ENCODE assay signal across 2 cellular contexts in the genomic region with DNA sequence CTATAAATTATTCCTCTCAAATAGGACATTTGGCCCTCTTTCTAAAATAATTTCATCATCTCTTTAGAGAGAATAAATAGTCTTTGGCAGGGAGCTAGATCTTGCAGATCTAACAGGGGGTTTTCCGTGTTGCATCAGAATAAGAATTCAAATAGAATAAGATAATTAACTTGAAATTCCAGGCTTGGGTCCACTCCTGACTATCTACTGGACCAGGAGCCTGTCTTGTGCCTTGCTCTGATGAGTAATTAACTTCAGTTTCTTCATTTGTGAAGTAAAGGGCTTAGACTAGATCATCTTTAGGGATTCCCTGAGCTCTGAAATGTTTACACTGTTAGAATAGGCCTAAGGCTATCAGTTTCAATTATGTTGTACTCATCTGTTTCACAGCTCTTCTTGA.
TF ChIP-seq lines count a peak whose summit lies in the region.

No MANE protein-coding gene starts in this region.

TF ChIP-seq in GM23338, 12 proteins besides CTCF, POLR2A, EP300 and RAD21 (continues in another document):
- TF ChIP-seq, protein P1, sequence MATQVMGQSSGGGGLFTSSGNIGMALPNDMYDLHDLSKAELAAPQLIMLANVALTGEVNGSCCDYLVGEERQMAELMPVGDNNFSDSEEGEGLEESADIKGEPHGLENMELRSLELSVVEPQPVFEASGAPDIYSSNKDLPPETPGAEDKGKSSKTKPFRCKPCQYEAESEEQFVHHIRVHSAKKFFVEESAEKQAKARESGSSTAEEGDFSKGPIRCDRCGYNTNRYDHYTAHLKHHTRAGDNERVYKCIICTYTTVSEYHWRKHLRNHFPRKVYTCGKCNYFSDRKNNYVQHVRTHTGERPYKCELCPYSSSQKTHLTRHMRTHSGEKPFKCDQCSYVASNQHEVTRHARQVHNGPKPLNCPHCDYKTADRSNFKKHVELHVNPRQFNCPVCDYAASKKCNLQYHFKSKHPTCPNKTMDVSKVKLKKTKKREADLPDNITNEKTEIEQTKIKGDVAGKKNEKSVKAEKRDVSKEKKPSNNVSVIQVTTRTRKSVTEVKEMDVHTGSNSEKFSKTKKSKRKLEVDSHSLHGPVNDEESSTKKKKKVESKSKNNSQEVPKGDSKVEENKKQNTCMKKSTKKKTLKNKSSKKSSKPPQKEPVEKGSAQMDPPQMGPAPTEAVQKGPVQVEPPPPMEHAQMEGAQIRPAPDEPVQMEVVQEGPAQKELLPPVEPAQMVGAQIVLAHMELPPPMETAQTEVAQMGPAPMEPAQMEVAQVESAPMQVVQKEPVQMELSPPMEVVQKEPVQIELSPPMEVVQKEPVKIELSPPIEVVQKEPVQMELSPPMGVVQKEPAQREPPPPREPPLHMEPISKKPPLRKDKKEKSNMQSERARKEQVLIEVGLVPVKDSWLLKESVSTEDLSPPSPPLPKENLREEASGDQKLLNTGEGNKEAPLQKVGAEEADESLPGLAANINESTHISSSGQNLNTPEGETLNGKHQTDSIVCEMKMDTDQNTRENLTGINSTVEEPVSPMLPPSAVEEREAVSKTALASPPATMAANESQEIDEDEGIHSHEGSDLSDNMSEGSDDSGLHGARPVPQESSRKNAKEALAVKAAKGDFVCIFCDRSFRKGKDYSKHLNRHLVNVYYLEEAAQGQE (IDR thresholded peaks at IDR 0.05; ENCODE audit: unreplicated experiment): no peak
- no peak for TF ChIP-seq STAT1 (IDR thresholded peaks at IDR 0.05; ENCODE audit: unreplicated experiment)
- TF ChIP-seq POLR2AphosphoS5 (IDR thresholded peaks at IDR 0.05; ENCODE audit: low read depth): no peak
- TF ChIP-seq CREB1 (CRISPR knock-in tag; IDR thresholded peaks at IDR 0.05; ENCODE audit: low read depth): no peak
- no peak for TF ChIP-seq EZH2phosphoT487 (IDR thresholded peaks at IDR 0.05; ENCODE audit: unreplicated experiment)
- no peak for TF ChIP-seq ZNF331 (CRISPR knock-in tag; IDR thresholded peaks at IDR 0.05; ENCODE audit: low read depth)
- no peak for TF ChIP-seq EZH2 (IDR thresholded peaks at IDR 0.05; ENCODE audit: low read depth, unreplicated experiment)
- TF ChIP-seq, protein P2, sequence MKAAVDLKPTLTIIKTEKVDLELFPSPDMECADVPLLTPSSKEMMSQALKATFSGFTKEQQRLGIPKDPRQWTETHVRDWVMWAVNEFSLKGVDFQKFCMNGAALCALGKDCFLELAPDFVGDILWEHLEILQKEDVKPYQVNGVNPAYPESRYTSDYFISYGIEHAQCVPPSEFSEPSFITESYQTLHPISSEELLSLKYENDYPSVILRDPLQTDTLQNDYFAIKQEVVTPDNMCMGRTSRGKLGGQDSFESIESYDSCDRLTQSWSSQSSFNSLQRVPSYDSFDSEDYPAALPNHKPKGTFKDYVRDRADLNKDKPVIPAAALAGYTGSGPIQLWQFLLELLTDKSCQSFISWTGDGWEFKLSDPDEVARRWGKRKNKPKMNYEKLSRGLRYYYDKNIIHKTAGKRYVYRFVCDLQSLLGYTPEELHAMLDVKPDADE (IDR thresholded peaks at IDR 0.05): no peak
- TF ChIP-seq, protein P3, sequence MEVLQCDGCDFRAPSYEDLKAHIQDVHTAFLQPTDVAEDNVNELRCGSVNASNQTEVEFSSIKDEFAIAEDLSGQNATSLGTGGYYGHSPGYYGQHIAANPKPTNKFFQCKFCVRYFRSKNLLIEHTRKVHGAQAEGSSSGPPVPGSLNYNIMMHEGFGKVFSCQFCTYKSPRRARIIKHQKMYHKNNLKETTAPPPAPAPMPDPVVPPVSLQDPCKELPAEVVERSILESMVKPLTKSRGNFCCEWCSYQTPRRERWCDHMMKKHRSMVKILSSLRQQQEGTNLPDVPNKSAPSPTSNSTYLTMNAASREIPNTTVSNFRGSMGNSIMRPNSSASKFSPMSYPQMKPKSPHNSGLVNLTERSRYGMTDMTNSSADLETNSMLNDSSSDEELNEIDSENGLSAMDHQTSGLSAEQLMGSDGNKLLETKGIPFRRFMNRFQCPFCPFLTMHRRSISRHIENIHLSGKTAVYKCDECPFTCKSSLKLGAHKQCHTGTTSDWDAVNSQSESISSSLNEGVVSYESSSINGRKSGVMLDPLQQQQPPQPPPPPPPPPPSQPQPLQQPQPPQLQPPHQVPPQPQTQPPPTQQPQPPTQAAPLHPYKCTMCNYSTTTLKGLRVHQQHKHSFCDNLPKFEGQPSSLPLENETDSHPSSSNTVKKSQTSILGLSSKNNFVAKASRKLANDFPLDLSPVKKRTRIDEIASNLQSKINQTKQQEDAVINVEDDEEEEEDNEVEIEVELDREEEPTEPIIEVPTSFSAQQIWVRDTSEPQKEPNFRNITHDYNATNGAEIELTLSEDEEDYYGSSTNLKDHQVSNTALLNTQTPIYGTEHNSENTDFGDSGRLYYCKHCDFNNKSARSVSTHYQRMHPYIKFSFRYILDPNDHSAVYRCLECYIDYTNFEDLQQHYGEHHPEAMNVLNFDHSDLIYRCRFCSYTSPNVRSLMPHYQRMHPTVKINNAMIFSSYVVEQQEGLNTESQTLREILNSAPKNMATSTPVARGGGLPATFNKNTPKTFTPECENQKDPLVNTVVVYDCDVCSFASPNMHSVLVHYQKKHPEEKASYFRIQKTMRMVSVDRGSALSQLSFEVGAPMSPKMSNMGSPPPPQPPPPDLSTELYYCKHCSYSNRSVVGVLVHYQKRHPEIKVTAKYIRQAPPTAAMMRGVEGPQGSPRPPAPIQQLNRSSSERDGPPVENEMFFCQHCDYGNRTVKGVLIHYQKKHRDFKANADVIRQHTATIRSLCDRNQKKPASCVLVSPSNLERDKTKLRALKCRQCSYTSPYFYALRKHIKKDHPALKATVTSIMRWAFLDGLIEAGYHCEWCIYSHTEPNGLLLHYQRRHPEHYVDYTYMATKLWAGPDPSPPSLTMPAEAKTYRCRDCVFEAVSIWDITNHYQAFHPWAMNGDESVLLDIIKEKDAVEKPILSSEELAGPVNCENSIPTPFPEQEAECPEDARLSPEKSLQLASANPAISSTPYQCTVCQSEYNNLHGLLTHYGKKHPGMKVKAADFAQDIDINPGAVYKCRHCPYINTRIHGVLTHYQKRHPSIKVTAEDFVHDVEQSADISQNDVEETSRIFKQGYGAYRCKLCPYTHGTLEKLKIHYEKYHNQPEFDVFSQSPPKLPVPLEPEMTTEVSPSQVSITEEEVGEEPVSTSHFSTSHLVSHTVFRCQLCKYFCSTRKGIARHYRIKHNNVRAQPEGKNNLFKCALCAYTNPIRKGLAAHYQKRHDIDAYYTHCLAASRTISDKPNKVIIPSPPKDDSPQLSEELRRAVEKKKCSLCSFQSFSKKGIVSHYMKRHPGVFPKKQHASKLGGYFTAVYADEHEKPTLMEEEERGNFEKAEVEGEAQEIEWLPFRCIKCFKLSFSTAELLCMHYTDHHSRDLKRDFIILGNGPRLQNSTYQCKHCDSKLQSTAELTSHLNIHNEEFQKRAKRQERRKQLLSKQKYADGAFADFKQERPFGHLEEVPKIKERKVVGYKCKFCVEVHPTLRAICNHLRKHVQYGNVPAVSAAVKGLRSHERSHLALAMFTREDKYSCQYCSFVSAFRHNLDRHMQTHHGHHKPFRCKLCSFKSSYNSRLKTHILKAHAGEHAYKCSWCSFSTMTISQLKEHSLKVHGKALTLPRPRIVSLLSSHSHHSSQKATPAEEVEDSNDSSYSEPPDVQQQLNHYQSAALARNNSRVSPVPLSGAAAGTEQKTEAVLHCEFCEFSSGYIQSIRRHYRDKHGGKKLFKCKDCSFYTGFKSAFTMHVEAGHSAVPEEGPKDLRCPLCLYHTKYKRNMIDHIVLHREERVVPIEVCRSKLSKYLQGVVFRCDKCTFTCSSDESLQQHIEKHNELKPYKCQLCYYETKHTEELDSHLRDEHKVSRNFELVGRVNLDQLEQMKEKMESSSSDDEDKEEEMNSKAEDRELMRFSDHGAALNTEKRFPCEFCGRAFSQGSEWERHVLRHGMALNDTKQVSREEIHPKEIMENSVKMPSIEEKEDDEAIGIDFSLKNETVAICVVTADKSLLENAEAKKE (CRISPR knock-in tag; IDR thresholded peaks at IDR 0.05): no peak
- no peak for TF ChIP-seq JUNB (IDR thresholded peaks at IDR 0.05; ENCODE audit: unreplicated experiment)

TF ChIP-seq in liver, 16 proteins besides CTCF, POLR2A, EP300 and RAD21:
- TF ChIP-seq, protein P1 (IDR thresholded peaks at IDR 0.05): peak; percentile 36
- TF ChIP-seq SP1 (IDR thresholded peaks at IDR 0.05): peak; percentile 14
- no peak for TF ChIP-seq TAF1 (conservative IDR thresholded peaks at IDR 0.05)
- no peak for TF ChIP-seq NR2F2 (IDR thresholded peaks at IDR 0.05)
- no peak for TF ChIP-seq FOXA1 (IDR thresholded peaks at IDR 0.05)
- TF ChIP-seq, protein P4, sequence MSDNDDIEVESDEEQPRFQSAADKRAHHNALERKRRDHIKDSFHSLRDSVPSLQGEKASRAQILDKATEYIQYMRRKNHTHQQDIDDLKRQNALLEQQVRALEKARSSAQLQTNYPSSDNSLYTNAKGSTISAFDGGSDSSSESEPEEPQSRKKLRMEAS (IDR thresholded peaks at IDR 0.05): no peak
- no peak for TF ChIP-seq HNF4G (IDR thresholded peaks at IDR 0.05)
- TF ChIP-seq, protein P5, sequence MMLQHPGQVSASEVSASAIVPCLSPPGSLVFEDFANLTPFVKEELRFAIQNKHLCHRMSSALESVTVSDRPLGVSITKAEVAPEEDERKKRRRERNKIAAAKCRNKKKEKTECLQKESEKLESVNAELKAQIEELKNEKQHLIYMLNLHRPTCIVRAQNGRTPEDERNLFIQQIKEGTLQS (IDR thresholded peaks at IDR 0.05): peak; percentile 61
- peak; percentile 47 to 53 for TF ChIP-seq HNF4A (conservative IDR thresholded peaks at IDR 0.05)
- TF ChIP-seq JUND (IDR thresholded peaks at IDR 0.05): peak in 1 of 2 donors; percentile 36
- TF ChIP-seq GABPA (IDR thresholded peaks at IDR 0.05 in 1 of 2, conservative IDR thresholded peaks at IDR 0.05 in 1 of 2): no peak
- TF ChIP-seq EGR1 (IDR thresholded peaks at IDR 0.05; ENCODE audit: low read depth in 2 of 2): no peak
- TF ChIP-seq FOXA2 (IDR thresholded peaks at IDR 0.05): no peak
- TF ChIP-seq, protein P6, sequence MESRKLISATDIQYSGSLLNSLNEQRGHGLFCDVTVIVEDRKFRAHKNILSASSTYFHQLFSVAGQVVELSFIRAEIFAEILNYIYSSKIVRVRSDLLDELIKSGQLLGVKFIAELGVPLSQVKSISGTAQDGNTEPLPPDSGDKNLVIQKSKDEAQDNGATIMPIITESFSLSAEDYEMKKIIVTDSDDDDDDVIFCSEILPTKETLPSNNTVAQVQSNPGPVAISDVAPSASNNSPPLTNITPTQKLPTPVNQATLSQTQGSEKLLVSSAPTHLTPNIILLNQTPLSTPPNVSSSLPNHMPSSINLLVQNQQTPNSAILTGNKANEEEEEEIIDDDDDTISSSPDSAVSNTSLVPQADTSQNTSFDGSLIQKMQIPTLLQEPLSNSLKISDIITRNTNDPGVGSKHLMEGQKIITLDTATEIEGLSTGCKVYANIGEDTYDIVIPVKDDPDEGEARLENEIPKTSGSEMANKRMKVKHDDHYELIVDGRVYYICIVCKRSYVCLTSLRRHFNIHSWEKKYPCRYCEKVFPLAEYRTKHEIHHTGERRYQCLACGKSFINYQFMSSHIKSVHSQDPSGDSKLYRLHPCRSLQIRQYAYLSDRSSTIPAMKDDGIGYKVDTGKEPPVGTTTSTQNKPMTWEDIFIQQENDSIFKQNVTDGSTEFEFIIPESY (IDR thresholded peaks at IDR 0.05): no peak
- TF ChIP-seq RXRA (IDR thresholded peaks at IDR 0.05): peak in 1 of 2 donors; percentile 44
- TF ChIP-seq YY1 (IDR thresholded peaks at IDR 0.05): peak; percentile 11
